In the genomic region with DNA sequence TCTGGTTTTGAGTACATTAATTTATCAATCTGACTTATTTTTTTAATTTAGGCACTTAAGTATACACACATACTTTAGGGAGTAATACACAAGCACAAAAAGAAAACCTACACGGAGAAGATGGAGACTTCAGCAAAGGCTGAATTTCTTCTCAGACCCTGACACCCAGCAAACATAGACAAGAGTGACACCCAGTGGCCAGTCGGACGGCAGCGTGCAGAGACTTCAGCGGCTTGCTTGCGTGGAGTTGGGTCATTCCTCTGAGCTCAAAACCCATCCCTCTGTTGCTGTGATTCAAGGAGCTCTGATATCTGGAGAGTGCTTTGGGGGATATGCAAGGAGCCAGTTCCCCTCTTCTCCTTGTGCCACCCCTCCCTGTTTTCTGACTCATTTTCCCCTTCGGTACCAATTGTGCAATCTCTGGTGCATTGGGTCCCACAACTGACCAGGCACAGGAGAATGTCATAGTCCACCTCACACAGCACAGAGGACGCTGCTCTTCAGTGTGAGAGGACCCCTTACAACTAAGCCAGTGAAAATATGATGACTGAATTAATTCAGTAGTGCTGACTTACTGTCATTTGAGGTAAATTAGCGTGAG, we compare ENCODE assay signal across 8 cellular contexts. TPM values are rescaled to one million over a fixed set of nuclear protein-coding genes. Genes with fewer than 3 reads are reported as not detected.
DNase-seq lines count a peak whose midpoint lies in the region; ATAC-seq and TF ChIP-seq lines count a peak whose summit lies in the region.

No MANE protein-coding gene starts in this region.

- H3K36me3 Mint-ChIP-seq in activated T-helper 2 cell treated with anti-CD3 and anti-CD28 coated beads, Interferon-gamma antibody, Interleukin-2, Interleukin-4, amounts not matched to agents 10 μg/mL and 5 μg/mL and 100 μg/mL, durations not matched to agents 14 hours and 24 hours and 36 hours (ENCODE audit: low read depth) = no peaks in the 10 kb centered on the region

- no peak for TF ChIP-seq POLR2A in tibial nerve (IDR thresholded peaks at IDR 0.05)

- no peak for TF ChIP-seq EP300 in tibial nerve (IDR thresholded peaks at IDR 0.05)

- TF ChIP-seq CTCF in foreskin keratinocyte (conservative IDR thresholded peaks at IDR 0.05) (peak; percentile 91), osteoblast (IDR thresholded peaks at IDR 0.05; ENCODE audit: extremely low read depth, low read depth, low read length) (peak; percentile 95), tibial nerve (IDR thresholded peaks at IDR 0.05) (peak; percentile 69 to 80 (median 76))

- no peak overlapping the region for H3K4me3 Mint-ChIP-seq in activated T-helper 2 cell treated with anti-CD3 and anti-CD28 coated beads, Interferon-gamma antibody, Interleukin-2, Interleukin-4, amounts not matched to agents 10 μg/mL and 5 μg/mL and 100 μg/mL, durations not matched to agents 14 hours and 24 hours and 36 hours (ENCODE audit: low read depth)

- H3K4me3 ChIP-seq in osteoblast (ENCODE audit: insufficient read depth, low read length) (no peak overlapping the region), tibial nerve (no peak overlapping the region)

- ATAC-seq in GM21737 (IDR thresholded peaks at IDR 0.05; ENCODE audit: unreplicated experiment) (peak; percentile 57), foreskin keratinocyte (peak; percentile 85)

- no peak overlapping the region for H3K4me2 ChIP-seq in osteoblast (ENCODE audit: insufficient read depth, low read length)

- H3K9me3 Mint-ChIP-seq in activated T-helper 2 cell treated with anti-CD3 and anti-CD28 coated beads, Interferon-gamma antibody, Interleukin-2, Interleukin-4, amounts not matched to agents 10 μg/mL and 5 μg/mL and 100 μg/mL, durations not matched to agents 14 hours and 24 hours and 36 hours = no peaks in the 10 kb centered on the region

- 25 to 29% methylated on average over 9 of the region's 9 CpGs for WGBS in tibial nerve, 2 donors

- no peaks in the 10 kb centered on the region for H4K20me1 ChIP-seq in osteoblast (ENCODE audit: insufficient read depth, low read length)

- peak; percentile 75 for DNase-seq in EL
- DNase-seq in LHCN-M2 (ENCODE audit: low read depth) = peak; percentile 73
- DNase-seq in SHP77 treated with DMSO at 0.1 percent for 48 hours (lab: John Stamatoyannopoulos, UW) = peak; percentile 5
- DNase-seq in activated T-helper 2 cell treated with anti-CD3 and anti-CD28 coated beads, Interferon-gamma antibody, Interleukin-2, Interleukin-4, amounts not matched to agents 10 μg/mL and 5 μg/mL and 100 μg/mL, durations not matched to agents 14 hours and 24 hours and 36 hours (ENCODE audit: low spot score) = peak; percentile 32
- DNase-seq in foreskin keratinocyte = peak; percentile 28 to 53
- peak; percentile 68 for DNase-seq in osteoblast (ENCODE audit: insufficient read length, low spot score, missing footprints)
- peak; percentile 50 to 76 for DNase-seq in tibial nerve (ENCODE audit: low spot score in 2 of 2)

- no peaks in the 10 kb centered on the region for H3K27me3 ChIP-seq in foreskin keratinocyte
- H3K27me3 ChIP-seq in osteoblast (ENCODE audit: insufficient read depth, low read length) = no peaks in the 10 kb centered on the region
- H3K27me3 ChIP-seq in tibial nerve = no peaks in the 10 kb centered on the region

- no peak overlapping the region for H3K27ac ChIP-seq in foreskin keratinocyte
- H3K27ac ChIP-seq in osteoblast (ENCODE audit: low read depth, low read length) = no peak overlapping the region
- H3K27ac ChIP-seq in tibial nerve = no peak overlapping the region

- no peak overlapping the region for H3K27ac Mint-ChIP-seq in activated T-helper 2 cell treated with anti-CD3 and anti-CD28 coated beads, Interferon-gamma antibody, Interleukin-2, Interleukin-4, amounts not matched to agents 10 μg/mL and 5 μg/mL and 100 μg/mL, durations not matched to agents 14 hours and 24 hours and 36 hours

- intact Hi-C loops in activated T-helper 2 cell treated with anti-CD3 and anti-CD28 coated beads, Interferon-gamma antibody, Interleukin-2, Interleukin-4, amounts not matched to agents 10 μg/mL and 5 μg/mL and 100 μg/mL, durations not matched to agents 14 hours and 24 hours and 36 hours (cut with micrococcal nuclease) = loop anchor here (1.0 to 10.0 kb wide), 5 partner anchors 38 to 593 kb away; no protein-coding TSS in a partner anchor

- H3K79me2 ChIP-seq in osteoblast (ENCODE audit: insufficient read depth, low read length) = no peaks in the 10 kb centered on the region

- no peaks in the 10 kb centered on the region for H3K36me3 ChIP-seq in osteoblast (ENCODE audit: insufficient read depth, low read length)
- peaks cover 0 to 28% (median 0%) of the 10 kb centered on the region in 3 donors for H3K36me3 ChIP-seq in tibial nerve

- peaks cover 6% of the 10 kb centered on the region for H3K27me3 Mint-ChIP-seq in activated T-helper 2 cell treated with anti-CD3 and anti-CD28 coated beads, Interferon-gamma antibody, Interleukin-2, Interleukin-4, amounts not matched to agents 10 μg/mL and 5 μg/mL and 100 μg/mL, durations not matched to agents 14 hours and 24 hours and 36 hours (ENCODE audit: low read depth)

- H2AFZ ChIP-seq in osteoblast (ENCODE audit: low read length) = no peak overlapping the region

- no peaks in the 10 kb centered on the region for H3K9me3 ChIP-seq in osteoblast (ENCODE audit: low read depth, low read length)
- no peaks in the 10 kb centered on the region for H3K9me3 ChIP-seq in tibial nerve

- peaks cover 22% of the 10 kb centered on the region for H3K4me1 Mint-ChIP-seq in activated T-helper 2 cell treated with anti-CD3 and anti-CD28 coated beads, Interferon-gamma antibody, Interleukin-2, Interleukin-4, amounts not matched to agents 10 μg/mL and 5 μg/mL and 100 μg/mL, durations not matched to agents 14 hours and 24 hours and 36 hours (ENCODE audit: low read depth)

- H3K4me1 ChIP-seq in foreskin keratinocyte (no peaks in the 10 kb centered on the region), osteoblast (ENCODE audit: insufficient read depth, low read length) (peaks cover 7% of the 10 kb centered on the region), tibial nerve (peaks cover 0 to 25% (median 0%) of the 10 kb centered on the region in 4 donors)

RNA-seq across cellular contexts. Expression of gene SH3TC2, which starts 27.5 kb away (rescaled TPM):
- total RNA-seq in LHCN-M2 (2014; rRNA removed) (3.6 and 4.4 TPM in 2 replicates), foreskin keratinocyte (12.3 and 13.5 TPM in 2 replicates), osteoblast (0.59 and 0.72 TPM in 2 replicates), tibial nerve (10 to 100 TPM; 37.2 to 92.1 (median 83.9) TPM)
- 1.5 TPM for polyA plus RNA-seq in LHCN-M2 (2012)
- not detected in 2 replicates for total RNA-seq in activated T-helper 2 cell treated with anti-CD3 and anti-CD28 coated beads, Interferon-gamma antibody, Interleukin-2, Interleukin-4, amounts not matched to agents 10 μg/mL and 5 μg/mL and 100 μg/mL, durations not matched to agents 14 hours and 24 hours and 36 hours
- 3.5 TPM in 2 replicates for polyA plus RNA-seq in foreskin keratinocyte

Comparison
In these comparisons a context has a peak if more than half of its experiments do, and no peak if none do; other contexts are left out.
1. DNase-seq: peak in every context shown above with its lines; median percentile 75 in EL; 73 in LHCN-M2; 68 in osteoblast; 63 in tibial nerve; 40 in foreskin keratinocyte; 32 in activated T-helper 2 cell treated with anti-CD3 and anti-CD28 coated beads, Interferon-gamma antibody, Interleukin-2, Interleukin-4, amounts not matched to agents 10 μg/mL and 5 μg/mL and 100 μg/mL, durations not matched to agents 14 hours and 24 hours and 36 hours; 5 in SHP77 treated with DMSO at 0.1 percent for 48 hours.